In genomic region chr9:121609845-121610637, GRCh38 we compare ENCODE assay signal across 11 cellular contexts. TPM values are rescaled to one million over a fixed set of nuclear protein-coding genes. Genes with fewer than 3 reads are reported as not detected.
DNase-seq lines count a peak whose midpoint lies in the region; ATAC-seq and TF ChIP-seq lines count a peak whose summit lies in the region.
"Had no signal": no experiment of that assay in that cellular context is flagged by ENCODE, and none has a peak within 500 bp of the region (broad histone marks: within the 10 kb centered on the region; RNA-seq: fewer than 3 reads in every experiment).

No MANE protein-coding gene starts in this region.

- DNase-seq in EH (ENCODE audit: low read depth) (peak; percentile 71), SW480 (ENCODE audit: low spot score) (peak; percentile 42), Right ventricle myocardium superior (peak; percentile 73), GM10248 (ENCODE audit: extremely low spot score) (no peak), posterior vena cava (ENCODE audit: low spot score) (no peak)
- no peak for DNase-seq in activated CD4-positive, CD25-positive, alpha-beta regulatory T cell treated with anti-CD3 and anti-CD28 coated beads, Interleukin-2, amount 50 U/mL, for 72 hours
- DNase-seq: activated B cell treated with CpG ODN at 0.5 μM for 24 hours, amniotic stem cell, NCI-H510A treated with DMSO at 0.1 percent for 48 hours had no signal

- peak; percentile 40 for ATAC-seq in Right ventricle myocardium superior (ENCODE audit: poor library complexity)
- no peak for ATAC-seq in HG02678 (IDR thresholded peaks at IDR 0.05; ENCODE audit: unreplicated experiment)

- POLR2A ChIA-PET in GM10248 (lab: Yijun Ruan, JAX) = no interaction called here

- H3K27me3 ChIP-seq in rectal smooth muscle tissue (ENCODE audit: control insufficient read depth, insufficient read depth, low read length) = no peaks in the 10 kb centered on the region

- H3K9ac ChIP-seq in rectal smooth muscle tissue (ENCODE audit: low read length) = no peak overlapping the region

- peaks cover 31% of the 10 kb centered on the region for H3K4me1 ChIP-seq in rectal smooth muscle tissue (ENCODE audit: control insufficient read depth, insufficient read depth, low read length)

- intact Hi-C loops in Right ventricle myocardium superior (cut with DNase I) = loop anchor here (10.0 kb wide), 1 partner anchor 55 kb away; no protein-coding TSS in a partner anchor
- intact Hi-C loops in posterior vena cava (cut with DNase I) = no loop called here

- peak overlapping the region; percentile 66 for H3K27ac ChIP-seq in rectal smooth muscle tissue (ENCODE audit: low read depth, low read length)

- TF ChIP-seq CTCF in GM10248 (IDR thresholded peaks at IDR 0.05; ENCODE audit: control extremely low read depth, extremely low read depth, low read depth, missing control alignments) = no peak

- CTCF ChIA-PET in GM10248 (lab: Yijun Ruan, JAX) = interaction anchor here (1.0 kb wide), 2 partner anchors 10 to 64 kb away, joined by 3 to 4 read pairs; no protein-coding TSS in a partner anchor

- no peaks in the 10 kb centered on the region for H3K36me3 ChIP-seq in rectal smooth muscle tissue (ENCODE audit: control insufficient read depth, insufficient read depth, low read length)

- no peak overlapping the region for H3K4me3 ChIP-seq in rectal smooth muscle tissue (ENCODE audit: low read length)

RNA-seq across cellular contexts. Expression of gene DAB2IP, which starts 41.4 kb away (rescaled TPM):
- total RNA-seq in Right ventricle myocardium superior (44.7 TPM), posterior vena cava (10 to 100 TPM; 68.1 to 83.8 TPM)

Comparison
In these comparisons a context has a peak if more than half of its experiments do, and no peak if none do; other contexts are left out.
1. DNase-seq: peak in EH (single experiment), SW480 (single experiment) and Right ventricle myocardium superior (single experiment); none in activated CD4-positive, CD25-positive, alpha-beta regulatory T cell treated with anti-CD3 and anti-CD28 coated beads, Interleukin-2, amount 50 U/mL, for 72 hours (single experiment), GM10248 (single experiment) and posterior vena cava (single experiment).